2 cellular contexts compared by ENCODE assay signal in genomic region chr22:26517429-26517828, GRCh38.
TF ChIP-seq lines count a peak whose summit lies in the region.

No MANE protein-coding gene starts in this region.

TF ChIP-seq in A549, 52 proteins besides CTCF, POLR2A, EP300 and RAD21:
- TF ChIP-seq RCOR1 (IDR thresholded peaks at IDR 0.05; ENCODE audit: low read depth, low read length) = no peak
- peak; percentile 37 to 50; a peak in 3 of 4 replicates for TF ChIP-seq CEBPB (IDR thresholded peaks at IDR 0.05)

TF ChIP-seq in H1, 55 proteins besides CTCF, POLR2A, EP300 and RAD21:
- TF ChIP-seq TEAD4 (IDR thresholded peaks at IDR 0.05; ENCODE audit: low read depth, low read length) = no peak
- TF ChIP-seq CEBPB (IDR thresholded peaks at IDR 0.05; ENCODE audit: low read depth, low read length) = peak; percentile 91
- TF ChIP-seq TAF1 (IDR thresholded peaks at IDR 0.05; ENCODE audit: low read depth, low read length) = no peak
- no peak for TF ChIP-seq GTF2F1 (IDR thresholded peaks at IDR 0.05; ENCODE audit: borderline replicate concordance, low read depth, low read length)
- no peak for TF ChIP-seq KDM5A (IDR thresholded peaks at IDR 0.05; ENCODE audit: low read length)
- 0 out of 2 replicates have a peak, but pooled peaks have one; percentile 51 for TF ChIP-seq YY1 (IDR thresholded peaks at IDR 0.05; ENCODE audit: low read depth, low read length)
- no peak for TF ChIP-seq SP1 (IDR thresholded peaks at IDR 0.05; ENCODE audit: low read depth, low read length)
- no peak for TF ChIP-seq SP4 (IDR thresholded peaks at IDR 0.05; ENCODE audit: low read length)
- TF ChIP-seq RFX5 (IDR thresholded peaks at IDR 0.05; ENCODE audit: borderline replicate concordance, low read depth, low read length) = no peak
